Comparison of ENCODE assay signal across 19 cellular contexts in the genomic region with DNA sequence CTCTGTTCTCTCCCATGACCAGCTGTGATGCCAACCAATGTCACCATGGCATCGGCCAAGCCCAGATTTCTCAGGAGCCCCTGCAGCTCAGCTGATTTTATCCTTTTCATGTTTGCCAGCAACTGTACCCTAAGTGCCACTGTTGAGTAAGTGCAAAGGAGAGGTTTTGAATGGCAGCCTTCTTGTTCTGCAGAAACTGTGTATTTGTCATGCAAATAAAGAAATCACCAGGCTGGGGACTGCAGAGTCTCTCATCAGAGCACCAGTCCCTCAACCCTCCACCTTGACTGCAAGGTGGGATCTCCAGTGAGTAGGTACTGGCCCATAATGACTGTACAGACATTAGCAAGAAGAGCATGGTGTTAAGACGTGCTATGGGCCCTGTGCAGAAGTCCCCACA. TPM values are rescaled to one million over a fixed set of nuclear protein-coding genes. Genes with fewer than 3 reads are reported as not detected.
A peak's percentile ranks its signal among the peaks of the same experiment; 100 is the strongest.
DNase-seq lines count a peak whose midpoint lies in the region; ATAC-seq and TF ChIP-seq lines count a peak whose summit lies in the region.
"Had no signal": no experiment of that assay in that cellular context is flagged by ENCODE, and none has a peak within 500 bp of the region (broad histone marks: within the 10 kb centered on the region; RNA-seq: fewer than 3 reads in every experiment).

No MANE protein-coding gene starts in this region.

- peaks cover 18% of the 10 kb centered on the region for H3K4me1 Mint-ChIP-seq in GM23338
- no peaks in the 10 kb centered on the region for H3K4me1 Mint-ChIP-seq in activated T-helper 2 cell treated with anti-CD3 and anti-CD28 coated beads, Interferon-gamma antibody, Interleukin-2, Interleukin-4, amounts not matched to agents 10 μg/mL and 5 μg/mL and 100 μg/mL, durations not matched to agents 14 hours and 24 hours and 36 hours (ENCODE audit: low read depth)
- H3K4me1 Mint-ChIP-seq: CD4-positive, alpha-beta memory T cell had no signal

- peaks cover 16% of the 10 kb centered on the region for H3K4me1 ChIP-seq in GM23338 (ENCODE audit: insufficient read depth)

- no peak for TF ChIP-seq CTCF in GM23338 (conservative IDR thresholded peaks at IDR 0.05; ENCODE audit: low read depth in 2 of 2)

- H3K36me3 Mint-ChIP-seq in GM23338 (ENCODE audit: low read depth), result no peaks in the 10 kb centered on the region
- no peaks in the 10 kb centered on the region for H3K36me3 Mint-ChIP-seq in activated T-helper 2 cell treated with anti-CD3 and anti-CD28 coated beads, Interferon-gamma antibody, Interleukin-2, Interleukin-4, amounts not matched to agents 10 μg/mL and 5 μg/mL and 100 μg/mL, durations not matched to agents 14 hours and 24 hours and 36 hours (ENCODE audit: low read depth)
- H3K36me3 Mint-ChIP-seq: CD4-positive, alpha-beta memory T cell had no signal

- H3K4me3 ChIP-seq in GM23338, result no peak overlapping the region

- H3K4me2 ChIP-seq in GM23338, result no peak overlapping the region; the same call in 1 of the 2 replicates

- peaks cover 7% of the 10 kb centered on the region for H3K27me3 Mint-ChIP-seq in GM23338 (ENCODE audit: insufficient read depth, low read depth, poor library complexity)
- H3K27me3 Mint-ChIP-seq in activated T-helper 2 cell treated with anti-CD3 and anti-CD28 coated beads, Interferon-gamma antibody, Interleukin-2, Interleukin-4, amounts not matched to agents 10 μg/mL and 5 μg/mL and 100 μg/mL, durations not matched to agents 14 hours and 24 hours and 36 hours (ENCODE audit: low read depth), result no peaks in the 10 kb centered on the region

- no peak overlapping the region for H2AFZ ChIP-seq in GM23338

- H4K20me1 ChIP-seq in GM23338 (replicated peaks; ENCODE audit: insufficient read depth), result no peaks in the 10 kb centered on the region

- no peaks in the 10 kb centered on the region for H3K9me3 Mint-ChIP-seq in GM23338
- H3K9me3 Mint-ChIP-seq in activated T-helper 2 cell treated with anti-CD3 and anti-CD28 coated beads, Interferon-gamma antibody, Interleukin-2, Interleukin-4, amounts not matched to agents 10 μg/mL and 5 μg/mL and 100 μg/mL, durations not matched to agents 14 hours and 24 hours and 36 hours, result no peaks in the 10 kb centered on the region
- H3K9me3 Mint-ChIP-seq: H9 had no signal

- no peaks in the 10 kb centered on the region for H3F3A ChIP-seq in GM23338 (replicated peaks; ENCODE audit: low read depth)

- DNase-seq in GM23338 (ENCODE audit: low spot score), result peak; percentile 35
- peak; percentile 26 to 54 for DNase-seq in NCI-H526 (lab: John Stamatoyannopoulos, UW)
- DNase-seq in cerebellum (ENCODE audit: low spot score), result peak; percentile 28
- DNase-seq in iPS-NIHi7 (ENCODE audit: extremely low spot score), result peak; percentile 22
- no peak for DNase-seq in activated T-helper 2 cell treated with anti-CD3 and anti-CD28 coated beads, Interferon-gamma antibody, Interleukin-2, Interleukin-4, amounts not matched to agents 10 μg/mL and 5 μg/mL and 100 μg/mL, durations not matched to agents 14 hours and 24 hours and 36 hours (ENCODE audit: low spot score)
- no peak for DNase-seq in cardiac septum (ENCODE audit: low spot score)
- DNase-seq in germinal center (ENCODE audit: low spot score), result no peak
- DNase-seq: Calu3; CD4-positive, alpha-beta memory T cell; COR-L47; DMS53; DMS79 treated with DMSO at 0.1 percent for 48 hours; GOT3; H9 had no signal

- H3K27ac ChIP-seq in GM23338 (ENCODE audit: low read depth), result no peak overlapping the region

- intact Hi-C loops in activated T-helper 2 cell treated with anti-CD3 and anti-CD28 coated beads, Interferon-gamma antibody, Interleukin-2, Interleukin-4, amounts not matched to agents 10 μg/mL and 5 μg/mL and 100 μg/mL, durations not matched to agents 14 hours and 24 hours and 36 hours (cut with micrococcal nuclease), result no loop called here
- intact Hi-C loops in cardiac septum (cut with DNase I), result no loop called here

- H3K27ac Mint-ChIP-seq in GM23338, result no peak overlapping the region
- no peak overlapping the region for H3K27ac Mint-ChIP-seq in activated T-helper 2 cell treated with anti-CD3 and anti-CD28 coated beads, Interferon-gamma antibody, Interleukin-2, Interleukin-4, amounts not matched to agents 10 μg/mL and 5 μg/mL and 100 μg/mL, durations not matched to agents 14 hours and 24 hours and 36 hours
- H3K27ac Mint-ChIP-seq: CD4-positive, alpha-beta memory T cell; H9 had no signal

- peak; percentile 76 for ATAC-seq in GM23338
- ATAC-seq in GM18907 (IDR thresholded peaks at IDR 0.05; ENCODE audit: unreplicated experiment), result no peak
- ATAC-seq: HCT116 had no signal

- no peaks in the 10 kb centered on the region for H3K9me2 ChIP-seq in GM23338 (ENCODE audit: insufficient read depth)

- H3K36me3 ChIP-seq in GM23338 (ENCODE audit: insufficient read depth), result no peaks in the 10 kb centered on the region

- no peaks in the 10 kb centered on the region for H3K79me2 ChIP-seq in GM23338 (replicated peaks; ENCODE audit: insufficient read depth)

- no peak overlapping the region for H3K4me3 Mint-ChIP-seq in GM23338
- no peak overlapping the region for H3K4me3 Mint-ChIP-seq in activated T-helper 2 cell treated with anti-CD3 and anti-CD28 coated beads, Interferon-gamma antibody, Interleukin-2, Interleukin-4, amounts not matched to agents 10 μg/mL and 5 μg/mL and 100 μg/mL, durations not matched to agents 14 hours and 24 hours and 36 hours (ENCODE audit: low read depth)
- H3K4me3 Mint-ChIP-seq: CD4-positive, alpha-beta memory T cell; H9 had no signal

- no peaks in the 10 kb centered on the region for H3K27me3 ChIP-seq in GM23338 (ENCODE audit: insufficient read depth)

TF ChIP-seq in GM23338, 12 proteins besides CTCF, POLR2A, EP300 and RAD21 (continues in another document):
- TF ChIP-seq ETS1 (IDR thresholded peaks at IDR 0.05) (no peak), CREB1 (CRISPR knock-in tag; IDR thresholded peaks at IDR 0.05; ENCODE audit: low read depth) (no peak)
- TF ChIP-seq, protein P1, sequence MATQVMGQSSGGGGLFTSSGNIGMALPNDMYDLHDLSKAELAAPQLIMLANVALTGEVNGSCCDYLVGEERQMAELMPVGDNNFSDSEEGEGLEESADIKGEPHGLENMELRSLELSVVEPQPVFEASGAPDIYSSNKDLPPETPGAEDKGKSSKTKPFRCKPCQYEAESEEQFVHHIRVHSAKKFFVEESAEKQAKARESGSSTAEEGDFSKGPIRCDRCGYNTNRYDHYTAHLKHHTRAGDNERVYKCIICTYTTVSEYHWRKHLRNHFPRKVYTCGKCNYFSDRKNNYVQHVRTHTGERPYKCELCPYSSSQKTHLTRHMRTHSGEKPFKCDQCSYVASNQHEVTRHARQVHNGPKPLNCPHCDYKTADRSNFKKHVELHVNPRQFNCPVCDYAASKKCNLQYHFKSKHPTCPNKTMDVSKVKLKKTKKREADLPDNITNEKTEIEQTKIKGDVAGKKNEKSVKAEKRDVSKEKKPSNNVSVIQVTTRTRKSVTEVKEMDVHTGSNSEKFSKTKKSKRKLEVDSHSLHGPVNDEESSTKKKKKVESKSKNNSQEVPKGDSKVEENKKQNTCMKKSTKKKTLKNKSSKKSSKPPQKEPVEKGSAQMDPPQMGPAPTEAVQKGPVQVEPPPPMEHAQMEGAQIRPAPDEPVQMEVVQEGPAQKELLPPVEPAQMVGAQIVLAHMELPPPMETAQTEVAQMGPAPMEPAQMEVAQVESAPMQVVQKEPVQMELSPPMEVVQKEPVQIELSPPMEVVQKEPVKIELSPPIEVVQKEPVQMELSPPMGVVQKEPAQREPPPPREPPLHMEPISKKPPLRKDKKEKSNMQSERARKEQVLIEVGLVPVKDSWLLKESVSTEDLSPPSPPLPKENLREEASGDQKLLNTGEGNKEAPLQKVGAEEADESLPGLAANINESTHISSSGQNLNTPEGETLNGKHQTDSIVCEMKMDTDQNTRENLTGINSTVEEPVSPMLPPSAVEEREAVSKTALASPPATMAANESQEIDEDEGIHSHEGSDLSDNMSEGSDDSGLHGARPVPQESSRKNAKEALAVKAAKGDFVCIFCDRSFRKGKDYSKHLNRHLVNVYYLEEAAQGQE (IDR thresholded peaks at IDR 0.05; ENCODE audit: unreplicated experiment), result no peak

RNA-seq across cellular contexts. Expression of gene C8B, which starts 26.6 kb away (rescaled TPM):
- not detected in 2 replicates for total RNA-seq in GM23338 (2014; rRNA removed; shearing (Covaris generic))
- not detected in 2 replicates for polyA plus RNA-seq in GM23338 (2016; fragmentation: Nextera tagmentation; extraction: Ambion mirVana)
- total RNA-seq in cerebellum (not detected), cardiac septum (not detected)
- total RNA-seq in activated T-helper 2 cell treated with anti-CD3 and anti-CD28 coated beads, Interferon-gamma antibody, Interleukin-2, Interleukin-4, amounts not matched to agents 10 μg/mL and 5 μg/mL and 100 μg/mL, durations not matched to agents 14 hours and 24 hours and 36 hours, result not detected in 2 replicates
- total RNA-seq: A172; Calu3; CD4-positive, alpha-beta memory T cell; Daoy; H9 had no signal
- polyA plus RNA-seq: BJ; CD4-positive, alpha-beta memory T cell had no signal

Comparison
In these comparisons a context has a peak if more than half of its experiments do, and no peak if none do; other contexts are left out.
1. DNase-seq: peak in GM23338 (single experiment), NCI-H526 (2 of 2), cerebellum (single experiment) and iPS-NIHi7 (single experiment); none in activated T-helper 2 cell treated with anti-CD3 and anti-CD28 coated beads, Interferon-gamma antibody, Interleukin-2, Interleukin-4, amounts not matched to agents 10 μg/mL and 5 μg/mL and 100 μg/mL, durations not matched to agents 14 hours and 24 hours and 36 hours (single experiment), cardiac septum (single experiment) and germinal center (single experiment).